Comparison of ENCODE assay signal across 16 cellular contexts in genomic region chr5:1133510-1134255, GRCh38. TPM values are rescaled to one million over a fixed set of nuclear protein-coding genes. Genes with fewer than 3 reads are reported as not detected.
A peak's percentile ranks its signal among the peaks of the same experiment; 100 is the strongest.
DNase-seq lines count a peak whose midpoint lies in the region; ATAC-seq lines count a peak whose summit lies in the region.
"Had no signal": no experiment of that assay in that cellular context is flagged by ENCODE, and none has a peak within 500 bp of the region (broad histone marks: within the 10 kb centered on the region; RNA-seq: fewer than 3 reads in every experiment).

No MANE protein-coding gene starts in this region.

- H3K4me3 ChIP-seq in BLaER1 treated with 17β-estradiol and CSF1 and Interleukin-3, amounts not matched to agents 10 nM and 100 nM = 0 out of 20 replicates have a peak overlapping the region, but pooled peaks of 2 of the 10 experiments have one; percentile 18 to 25
- H3K4me3 ChIP-seq: SJCRH30 had no signal

- peaks cover 30% of the 10 kb centered on the region for H3K27me3 Mint-ChIP-seq in dendritic cell treated with granulocyte-macrophage colony-stimulating factor and Interleukin-4, amounts not matched to agents 40 ng/mL and 50 ng/mL, for 4 days

- H3K27me3 ChIP-seq in BLaER1 treated with 17β-estradiol and CSF1 and Interleukin-3, amounts not matched to agents 10 nM and 100 nM = peaks cover 0 to 58% (median 0%) of the 10 kb centered on the region in 11 experiments; a peak in 7 of 22 replicates
- H3K27me3 ChIP-seq: SJCRH30 had no signal

- DNase-seq in T-helper 2 cell (no peak), SK-N-DZ (ENCODE audit: low spot score) (no peak), sciatic nerve (ENCODE audit: low spot score) (no peak), RPMI8226 (no peak)
- DNase-seq: ACHN; activated naive CD4-positive, alpha-beta T cell treated with Interleukin-2 at 50 U/mL for 16 hours; brain microvascular endothelial cell; NCI-H2081 treated with DMSO at 0.1 percent for 48 hours; NCI-H82; posterior cingulate gyrus; SJCRH30; stimulated activated CD4-positive, alpha-beta T cell treated with anti-CD3 and anti-CD28 coated beads, Interleukin-1b, Interleukin-23, amount 100 ng/mL, for 48 hours had no signal

- H3K27ac Mint-ChIP-seq in dendritic cell treated with granulocyte-macrophage colony-stimulating factor and Interleukin-4, amounts not matched to agents 40 ng/mL and 50 ng/mL, for 4 days = peak overlapping the region; percentile 46

- H4K20me1 ChIP-seq in BLaER1 treated with 17β-estradiol and CSF1 and Interleukin-3, amounts not matched to agents 10 nM and 100 nM = peaks cover 0 to 20% (median 0%) of the 10 kb centered on the region in 11 experiments; a peak in 3 of 22 replicates

- H3K4me3 Mint-ChIP-seq in dendritic cell treated with granulocyte-macrophage colony-stimulating factor and Interleukin-4, amounts not matched to agents 40 ng/mL and 50 ng/mL, for 4 days = no peak overlapping the region

- H3K4me2 ChIP-seq in BLaER1 treated with 17β-estradiol and CSF1 and Interleukin-3, amounts not matched to agents 10 nM and 100 nM = peak overlapping the region; percentile 58 to 97 (median 90)

- H3K9ac ChIP-seq in BLaER1 treated with 17β-estradiol and CSF1 and Interleukin-3, amounts not matched to agents 10 nM and 100 nM = peak overlapping the region in 9 of 11 experiments; percentile 23 to 72 (median 50); a peak in 14 of 22 replicates

- peak overlapping the region in 9 of 11 experiments; percentile 42 to 80 (median 68); a peak in 18 of 22 replicates for H3K27ac ChIP-seq in BLaER1 treated with 17β-estradiol and CSF1 and Interleukin-3, amounts not matched to agents 10 nM and 100 nM
- H3K27ac ChIP-seq: brain microvascular endothelial cell, SJCRH30 had no signal

- peaks cover 65 to 100% (median 98%) of the 10 kb centered on the region in 10 experiments for H3K4me1 ChIP-seq in BLaER1 treated with 17β-estradiol and CSF1 and Interleukin-3, amounts not matched to agents 10 nM and 100 nM

- H3K36me3 ChIP-seq in BLaER1 treated with 17β-estradiol and CSF1 and Interleukin-3, amounts not matched to agents 10 nM and 100 nM = no peaks in the 10 kb centered on the region
- H3K36me3 ChIP-seq: brain microvascular endothelial cell, SJCRH30 had no signal

- H3K4me1 Mint-ChIP-seq in dendritic cell treated with granulocyte-macrophage colony-stimulating factor and Interleukin-4, amounts not matched to agents 40 ng/mL and 50 ng/mL, for 4 days (ENCODE audit: low read depth) = peaks cover 60% of the 10 kb centered on the region

- intact Hi-C loops in dendritic cell treated with granulocyte-macrophage colony-stimulating factor and Interleukin-4, amounts not matched to agents 40 ng/mL and 50 ng/mL, for 4 days (cut with micrococcal nuclease) = no loop called here
- intact Hi-C loops in sciatic nerve (cut with DNase I) = no loop called here

- H3K9me3 Mint-ChIP-seq in dendritic cell treated with granulocyte-macrophage colony-stimulating factor and Interleukin-4, amounts not matched to agents 40 ng/mL and 50 ng/mL, for 4 days = no peaks in the 10 kb centered on the region

- no peaks in the 10 kb centered on the region for H3K36me3 Mint-ChIP-seq in dendritic cell treated with granulocyte-macrophage colony-stimulating factor and Interleukin-4, amounts not matched to agents 40 ng/mL and 50 ng/mL, for 4 days (ENCODE audit: low read depth)

- ATAC-seq in GM19438 (IDR thresholded peaks at IDR 0.05; ENCODE audit: low read depth, unreplicated experiment) (peak; percentile 63), HG03378 (IDR thresholded peaks at IDR 0.05; ENCODE audit: unreplicated experiment) (peak; percentile 38), sciatic nerve (no peak)

- H3K9me3 ChIP-seq in BLaER1 treated with 17β-estradiol and CSF1 and Interleukin-3, amounts not matched to agents 10 nM and 100 nM (replicated peaks in 1 of 11) = peaks cover 0 to 11% (median 0%) of the 10 kb centered on the region in 11 experiments; a peak in 5 of 22 replicates
- H3K9me3 ChIP-seq: SJCRH30 had no signal

RNA-seq across cellular contexts. Expression of gene SLC12A7, which starts 21.8 kb away (rescaled TPM):
- 0.28 and 0.56 TPM in 2 replicates for polyA plus RNA-seq in SK-N-DZ (2014; cell fraction: cytosol; rRNA removed)
- polyA plus RNA-seq in SK-N-DZ (2014; cell fraction: nucleus; rRNA removed) = 0.99 and 6.8 TPM in 2 replicates
- total RNA-seq in sciatic nerve = 31.7 TPM
